Comparison of ENCODE assay signal across 8 cellular contexts in the genomic region with DNA sequence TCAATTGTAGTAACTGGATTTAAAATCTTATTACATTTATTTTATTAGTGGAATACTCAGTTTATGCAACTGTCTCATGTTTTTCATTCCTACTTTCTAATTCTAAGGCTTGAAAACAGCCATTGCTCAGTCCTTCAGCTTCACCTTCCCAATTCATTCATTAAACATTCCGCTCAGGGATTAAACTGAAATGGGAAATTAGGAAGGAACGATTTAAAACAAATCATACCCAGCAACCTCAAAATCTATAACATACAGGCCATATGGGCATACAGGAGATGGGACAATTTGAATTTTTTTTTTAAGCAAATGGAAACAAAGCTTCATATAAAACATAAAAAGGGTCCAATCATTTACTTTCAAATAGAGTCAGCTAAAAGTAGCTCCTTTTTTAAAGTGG. TPM values are rescaled to one million over a fixed set of nuclear protein-coding genes. Genes with fewer than 3 reads are reported as not detected.
A peak's percentile ranks its signal among the peaks of the same experiment; 100 is the strongest.
DNase-seq lines count a peak whose midpoint lies in the region; ATAC-seq, FAIRE-seq and TF ChIP-seq lines count a peak whose summit lies in the region.
"Not testable (repeated sequence)": the region's sequence is repeated elsewhere in the genome, so short reads cannot be mapped to it uniquely, and the experiment has no call there.

No MANE protein-coding gene starts in this region.

- not testable (repeated sequence) for TF ChIP-seq POLR2A in A549 (IDR thresholded peaks at IDR 0.05; ENCODE audit: low read length); gastroesophageal sphincter (IDR thresholded peaks at IDR 0.05)

- not testable (repeated sequence) for ATAC-seq in A549; activated CD8-positive, alpha-beta memory T cell treated with anti-CD3 and anti-CD28 coated beads, Interleukin-2, amount 10 ng/mL, durations not matched to agents 7 days and 5 days; central memory CD8-positive, alpha-beta T cell (replicated peaks; ENCODE audit: extremely low read depth, poor library complexity, severe bottlenecking); gastroesophageal sphincter

- peak overlapping the region; percentile 99 for H3K4me2 ChIP-seq in A549
- peak overlapping the region; percentile 84 for H3K4me2 ChIP-seq in OCI-LY3 (ENCODE audit: low read length)
- peak overlapping the region; percentile 96 for H3K4me2 ChIP-seq in skeletal muscle satellite cell (ENCODE audit: low read length)

- peaks cover 29% of the 10 kb centered on the region for H3K36me3 Mint-ChIP-seq in activated CD8-positive, alpha-beta memory T cell treated with anti-CD3 and anti-CD28 coated beads, Interleukin-2, amount 10 ng/mL, durations not matched to agents 7 days and 5 days
- peaks cover 16% of the 10 kb centered on the region for H3K36me3 Mint-ChIP-seq in central memory CD8-positive, alpha-beta T cell (ENCODE audit: insufficient read depth)

- FAIRE-seq in A549 (lab: Jason Lieb, UNC) = not testable (repeated sequence)
- peak; percentile 33 for FAIRE-seq in GM19239 (lab: Jason Lieb, UNC)

- not testable (repeated sequence) for H3K9me3 ChIP-seq in A549; OCI-LY3 (ENCODE audit: insufficient read depth, low read length); gastroesophageal sphincter; mucosa of stomach (ENCODE audit: control insufficient read depth, low read length); skeletal muscle satellite cell (replicated peaks; ENCODE audit: low read length)

- H3K27me3 Mint-ChIP-seq in activated CD8-positive, alpha-beta memory T cell treated with anti-CD3 and anti-CD28 coated beads, Interleukin-2, amount 10 ng/mL, durations not matched to agents 7 days and 5 days; central memory CD8-positive, alpha-beta T cell: not testable (repeated sequence)

- not testable (repeated sequence) for H2AFZ ChIP-seq in OCI-LY3 (ENCODE audit: low read depth, low read length)

- not testable (repeated sequence) for DNase-seq in A549 (ENCODE audit: low read depth in 1 of 2, low spot score in 1 of 2); GM19239 (ENCODE audit: insufficient read length, low spot score); activated CD8-positive, alpha-beta memory T cell treated with anti-CD3 and anti-CD28 coated beads, Interleukin-2, amount 10 ng/mL, durations not matched to agents 7 days and 5 days; central memory CD8-positive, alpha-beta T cell (ENCODE audit: low spot score in 2 of 2)

- POLR2A ChIA-PET in A549 (lab: Yijun Ruan, JAX) = interaction anchor here (0.6 kb wide), 1 partner anchor 311 kb away, joined by 9 read pairs; no protein-coding TSS in a partner anchor

- peak overlapping the region; percentile 96 for H3K27ac Mint-ChIP-seq in activated CD8-positive, alpha-beta memory T cell treated with anti-CD3 and anti-CD28 coated beads, Interleukin-2, amount 10 ng/mL, durations not matched to agents 7 days and 5 days
- peak overlapping the region; percentile 79 for H3K27ac Mint-ChIP-seq in central memory CD8-positive, alpha-beta T cell (ENCODE audit: low read depth)

- not testable (repeated sequence) for TF ChIP-seq CTCF in A549 (IDR thresholded peaks at IDR 0.05); OCI-LY3 (IDR thresholded peaks at IDR 0.05; ENCODE audit: low read depth, low read length); gastroesophageal sphincter (IDR thresholded peaks at IDR 0.05)

- peaks cover 16% of the 10 kb centered on the region; the same call in 1 of the 2 replicates for H4K20me1 ChIP-seq in OCI-LY3 (ENCODE audit: insufficient read depth, low read length)

- peak overlapping the region; percentile 91 for H3K4me3 Mint-ChIP-seq in activated CD8-positive, alpha-beta memory T cell treated with anti-CD3 and anti-CD28 coated beads, Interleukin-2, amount 10 ng/mL, durations not matched to agents 7 days and 5 days
- H3K4me3 Mint-ChIP-seq in central memory CD8-positive, alpha-beta T cell = peak overlapping the region; percentile 74

- peak overlapping the region; percentile 94 for H3K4me3 ChIP-seq in A549
- H3K4me3 ChIP-seq in OCI-LY3 (ENCODE audit: low read length) = peak overlapping the region; percentile 80
- not testable (repeated sequence) for H3K4me3 ChIP-seq in gastroesophageal sphincter; mucosa of stomach (ENCODE audit: low read length)
- H3K4me3 ChIP-seq in skeletal muscle satellite cell (ENCODE audit: low read length) = peak overlapping the region; percentile 59

- H3K4me1 Mint-ChIP-seq in activated CD8-positive, alpha-beta memory T cell treated with anti-CD3 and anti-CD28 coated beads, Interleukin-2, amount 10 ng/mL, durations not matched to agents 7 days and 5 days = peaks cover 29% of the 10 kb centered on the region
- peaks cover 45% of the 10 kb centered on the region for H3K4me1 Mint-ChIP-seq in central memory CD8-positive, alpha-beta T cell

- H3K27ac ChIP-seq in A549 (peak overlapping the region; percentile 99 to 100), OCI-LY3 (ENCODE audit: low read length) (peak overlapping the region; percentile 92), gastroesophageal sphincter (peak overlapping the region; percentile 65 to 100 (median 98))

- H3K79me2 ChIP-seq in OCI-LY3 (ENCODE audit: low read length) = peaks cover 84% of the 10 kb centered on the region

- not testable (repeated sequence) for TF ChIP-seq EP300 in A549 (IDR thresholded peaks at IDR 0.05); gastroesophageal sphincter (IDR thresholded peaks at IDR 0.05)

- not testable (repeated sequence) for TF ChIP-seq RAD21 in A549 (conservative IDR thresholded peaks at IDR 0.05 in 1 of 2, IDR thresholded peaks at IDR 0.05 in 1 of 2)

- H3K4me1 ChIP-seq in A549 (peaks cover 44% of the 10 kb centered on the region), OCI-LY3 (ENCODE audit: low read length) (peaks cover 47% of the 10 kb centered on the region), gastroesophageal sphincter (peaks cover 0 to 68% (median 13%) of the 10 kb centered on the region in 3 donors), mucosa of stomach (ENCODE audit: control insufficient read depth, insufficient read depth, low read length) (peaks cover 11% of the 10 kb centered on the region), skeletal muscle satellite cell (ENCODE audit: control insufficient read depth, insufficient read depth, low read length) (peaks cover 38% of the 10 kb centered on the region)

- H3K36me3 ChIP-seq in OCI-LY3 (replicated peaks; ENCODE audit: low read depth, low read length); gastroesophageal sphincter; mucosa of stomach (ENCODE audit: control insufficient read depth, insufficient read depth, low read length); skeletal muscle satellite cell (ENCODE audit: insufficient read depth, low read length): not testable (repeated sequence)

- not testable (repeated sequence) for H3K9me3 Mint-ChIP-seq in activated CD8-positive, alpha-beta memory T cell treated with anti-CD3 and anti-CD28 coated beads, Interleukin-2, amount 10 ng/mL, durations not matched to agents 7 days and 5 days (ENCODE audit: low read depth); central memory CD8-positive, alpha-beta T cell

- H3K27me3 ChIP-seq in OCI-LY3 (ENCODE audit: low read depth, low read length); gastroesophageal sphincter; mucosa of stomach (ENCODE audit: control insufficient read depth, insufficient read depth, low read length); skeletal muscle satellite cell (ENCODE audit: control insufficient read depth, insufficient read depth, low read length): not testable (repeated sequence)

- H3K9ac ChIP-seq in OCI-LY3 (ENCODE audit: low read length) (peak overlapping the region; percentile 97), mucosa of stomach (ENCODE audit: low read length) (peak overlapping the region; percentile 90), skeletal muscle satellite cell (ENCODE audit: low read depth, low read length) (peak overlapping the region; percentile 100)

- CTCF ChIA-PET in A549 (lab: Yijun Ruan, JAX); activated CD8-positive, alpha-beta memory T cell treated with anti-CD3 and anti-CD28 coated beads, Interleukin-2, amount 10 ng/mL, durations not matched to agents 7 days and 5 days (lab: Charles Lee): not testable (repeated sequence)

- WGBS in A549 (ENCODE audit: missing lambda C conversion rate) = 25% methylated on average over 2 of the region's 2 CpGs
- WGBS in gastroesophageal sphincter (ENCODE audit: low coverage in 1 of 2), 2 donors = 17 to 46% methylated on average over 1 to 2 of the region's 2 CpGs

RNA-seq across cellular contexts. Expression of a gene that starts 3.5 kb away (rescaled TPM):
- polyA plus RNA-seq in A549 (2011; rRNA removed) = 22.2 and 29.5 TPM in 2 replicates
- polyA plus RNA-seq in A549 (2012; cell fraction: cytosol; rRNA removed) = 6.8 and 8.8 TPM in 2 replicates
- 8.9 and 11.6 TPM in 2 replicates for polyA plus RNA-seq in A549 (2012; cell fraction: nucleus; rRNA removed)
- 28.1 to 30.5 TPM (median 29.9 TPM) in 3 replicates for polyA plus RNA-seq in A549 (2017; fragmentation: RNase III; extraction: RNeasy Plus Mini Kit Qiagen cat#74134 plus additional on column Dnase treatment)
- 48.5 and 50.5 TPM in 2 replicates for polyA minus RNA-seq in A549 (2011; rRNA and poly(A)+ RNA removed)
- total RNA-seq in activated CD8-positive, alpha-beta memory T cell treated with anti-CD3 and anti-CD28 coated beads, Interleukin-2, amount 10 ng/mL, durations not matched to agents 7 days and 5 days = 10 to 100 TPM; 80.2 to 81.9 TPM
- total RNA-seq in gastroesophageal sphincter = 10 to 100 TPM; 11.8 to 18.7 (median 15.1) TPM
- total RNA-seq in skeletal muscle satellite cell (2012; rRNA removed) = 12.2 and 14.9 TPM in 2 replicates

Comparison
In these comparisons a context has a peak if more than half of its experiments do, and no peak if none do; other contexts are left out.
1. RNA of a gene that starts 3.5 kb away (total RNA-seq): 80.2 to 81.9 TPM in activated CD8-positive, alpha-beta memory T cell treated with anti-CD3 and anti-CD28 coated beads, Interleukin-2, amount 10 ng/mL, durations not matched to agents 7 days and 5 days; 11.8 to 18.7 TPM in gastroesophageal sphincter; every median in the first group is over 4 times any median in the second.
2. Peak in every context shown above with its lines, with median percentiles within 50 percentile points of each other: H3K27ac ChIP-seq, H3K4me2 ChIP-seq and H3K9ac ChIP-seq.